8 cellular contexts compared by ENCODE assay signal in genomic region chr1:213015099-213016050, GRCh38. TPM values are rescaled to one million over a fixed set of nuclear protein-coding genes. Genes with fewer than 3 reads are reported as not detected.
DNase-seq lines count a peak whose midpoint lies in the region; ATAC-seq and TF ChIP-seq lines count a peak whose summit lies in the region.

ANGEL2 (minus strand) TSS chr1:213015867; CDS start chr1:213015671, 196 bp downstream.

- WGBS in smooth muscle cell (ENCODE audit: low lambda C conversion rate): under 1% methylated on average over 43 of the region's 66 CpGs

- peaks cover 12% of the 10 kb centered on the region for H3K36me3 Mint-ChIP-seq in WTC11

- peak within 1 kb of the TSS; percentile 99 for H3K27ac Mint-ChIP-seq in WTC11

- peak within 1 kb of the TSS; percentile 78 for H3K27ac ChIP-seq in AG04450 (ENCODE audit: low read depth, low read length)
- peak within 1 kb of the TSS; percentile 67 for H3K27ac ChIP-seq in smooth muscle cell (ENCODE audit: low read depth)

- POLR2A ChIA-PET in AG04450 (lab: Yijun Ruan, JAX): interaction anchor here (0.7 to 1.4 kb wide), 3 partner anchors 224 to 560 kb away, joined by 3 read pairs; partner anchors contain the start of genes NSL1 and TATDN3
- POLR2A ChIA-PET in WTC11 (lab: Charles Lee): interaction anchor here (0.7 to 1.2 kb wide), 2 partner anchors 407 to 1587 kb away, joined by 3 to 4 read pairs; partner anchors contain the start of genes ATF3 and CENPF

- no peaks in the 10 kb centered on the region for H3K36me3 ChIP-seq in smooth muscle cell (ENCODE audit: low read depth)

- H3K27me3 Mint-ChIP-seq in WTC11 (ENCODE audit: low read depth): peaks cover 5% of the 10 kb centered on the region; the same call in 1 of the 2 replicates

- CTCF ChIA-PET in AG04450 (lab: Charles Lee) (no interaction called here), WTC11 (lab: Charles Lee) (no interaction called here)

- H3K27me3 ChIP-seq in AG04450 (ENCODE audit: control insufficient read depth, insufficient read depth, low read length) (peaks cover under 1% of the 10 kb centered on the region), smooth muscle cell (ENCODE audit: low read depth) (no peaks in the 10 kb centered on the region)

- H3K9me3 ChIP-seq in AG04450 (ENCODE audit: control insufficient read depth, insufficient read depth, low read length) (no peaks in the 10 kb centered on the region; the same call in 1 of the 2 replicates), smooth muscle cell (replicated peaks; ENCODE audit: low read depth) (no peaks in the 10 kb centered on the region)

- ATAC-seq in GM18909 (IDR thresholded peaks at IDR 0.05; ENCODE audit: poor library complexity, unreplicated experiment) (peak; percentile 95), HG03175 (IDR thresholded peaks at IDR 0.05; ENCODE audit: unreplicated experiment) (peak; percentile 96), WTC11 (peak; percentile 96)

- peaks cover 39% of the 10 kb centered on the region for H3K79me2 ChIP-seq in smooth muscle cell (ENCODE audit: low read depth)

- peaks cover 10% of the 10 kb centered on the region for H3K4me1 ChIP-seq in smooth muscle cell (ENCODE audit: low read depth)

- TF ChIP-seq CTCF in AG04450 (IDR thresholded peaks at IDR 0.05; ENCODE audit: low read depth, low read length) (no peak), WTC11 (IDR thresholded peaks at IDR 0.05) (no peak), cardiac fibroblast (IDR thresholded peaks at IDR 0.05; ENCODE audit: low read depth, low read length) (no peak), smooth muscle cell (IDR thresholded peaks at IDR 0.05; ENCODE audit: borderline replicate concordance, insufficient read depth, poor library complexity, severe bottlenecking) (no peak)

- H3K9ac ChIP-seq in smooth muscle cell (ENCODE audit: low read depth): peak within 1 kb of the TSS; percentile 36

- H3K4me2 ChIP-seq in smooth muscle cell: peak within 1 kb of the TSS; percentile 89

- H3K4me3 ChIP-seq in AG04450 (ENCODE audit: low read depth, low read length) (peak within 1 kb of the TSS; percentile 90), cardiac fibroblast (replicated peaks in 1 of 2; ENCODE audit: low read depth in 2 of 2, low read length in 2 of 2) (peak within 1 kb of the TSS; percentile 85 to 87), smooth muscle cell (peak within 1 kb of the TSS; percentile 67)

- no peaks in the 10 kb centered on the region for H4K20me1 ChIP-seq in smooth muscle cell (ENCODE audit: low read depth)

- H3K4me1 Mint-ChIP-seq in WTC11: peaks cover 12% of the 10 kb centered on the region

- no peaks in the 10 kb centered on the region for H3F3A ChIP-seq in smooth muscle cell (ENCODE audit: low read depth)

- DNase-seq in AG04450 (ENCODE audit: low read depth, low spot score): peak; percentile 94
- DNase-seq in NCI-H226: peak; percentile 80
- peak; percentile 95 for DNase-seq in WTC11 (ENCODE audit: low spot score)
- peak; percentile 98 for DNase-seq in cardiac fibroblast (ENCODE audit: low read depth in 2 of 2)
- DNase-seq in iPS-NIHi7 (ENCODE audit: extremely low spot score): peak; percentile 96
- DNase-seq in smooth muscle cell (lab: John Stamatoyannopoulos, UW; ENCODE audit: unreplicated experiment): peak; percentile 92

- H3K4me3 Mint-ChIP-seq in WTC11: peak within 1 kb of the TSS; percentile 97

- peak within 1 kb of the TSS; percentile 75 for H2AFZ ChIP-seq in smooth muscle cell (ENCODE audit: low read depth)

- H3K9me3 Mint-ChIP-seq in WTC11: no peaks in the 10 kb centered on the region

TF ChIP-seq in WTC11, 78 proteins besides CTCF, POLR2A, EP300 and RAD21 (continues in another document):
- TF ChIP-seq ZNF317 (CRISPR knock-in tag; IDR thresholded peaks at IDR 0.05; ENCODE audit: borderline replicate concordance, low read depth) (no peak), FOXK1 (CRISPR knock-in tag; IDR thresholded peaks at IDR 0.05) (peak; percentile 54; the same call in 1 of the 2 replicates), SMAD3 (CRISPR knock-in tag; IDR thresholded peaks at IDR 0.05; ENCODE audit: borderline replicate concordance) (peak; percentile 79; the same call in 1 of the 2 replicates), PRRX2 (CRISPR knock-in tag; IDR thresholded peaks at IDR 0.05) (no peak), ZNF219 (CRISPR knock-in tag; IDR thresholded peaks at IDR 0.05; ENCODE audit: borderline replicate concordance) (0 out of 2 replicates have a peak, but pooled peaks have one; percentile 37), NR2C2 (CRISPR knock-in tag; IDR thresholded peaks at IDR 0.05) (peak; percentile 26; the same call in 1 of the 2 replicates), ZNF396 (CRISPR knock-in tag; IDR thresholded peaks at IDR 0.05; ENCODE audit: borderline replicate concordance) (no peak), TCF7 (CRISPR knock-in tag; IDR thresholded peaks at IDR 0.05; ENCODE audit: low read depth) (no peak; the same call in 1 of the 2 replicates), KAT7 (CRISPR knock-in tag; IDR thresholded peaks at IDR 0.05; ENCODE audit: borderline replicate concordance) (peak; percentile 95; the same call in 1 of the 2 replicates), ZNF416 (CRISPR knock-in tag; IDR thresholded peaks at IDR 0.05) (no peak), GABPB1 (CRISPR knock-in tag; IDR thresholded peaks at IDR 0.05) (peak; percentile 18; the same call in 1 of the 2 replicates), ERG (CRISPR knock-in tag; IDR thresholded peaks at IDR 0.05) (no peak), HMGA2 (CRISPR knock-in tag; IDR thresholded peaks at IDR 0.05) (no peak), ZNF532 (CRISPR knock-in tag; IDR thresholded peaks at IDR 0.05; ENCODE audit: borderline replicate concordance) (no peak), AR (CRISPR knock-in tag; IDR thresholded peaks at IDR 0.05) (no peak), JUN (CRISPR knock-in tag; IDR thresholded peaks at IDR 0.05) (0 out of 2 replicates have a peak, but pooled peaks have one; percentile 33)

RNA-seq across cellular contexts. Expression of gene ANGEL2, which starts in this region (rescaled TPM):
- 25.1 and 30.6 TPM in 2 replicates for polyA plus RNA-seq in AG04450 (2011; rRNA removed)
- 17.9 and 34.4 TPM in 2 replicates for polyA minus RNA-seq in AG04450 (2011; rRNA and poly(A)+ RNA removed)
- 38.6 to 41.7 TPM (median 40.2 TPM) in 3 replicates for total RNA-seq in WTC11 (2021)
- total RNA-seq in smooth muscle cell: 29.7 and 34.7 TPM in 2 replicates
- 13.1 and 14.9 TPM in 2 replicates for polyA plus RNA-seq in smooth muscle cell

Comparison
In these comparisons a context has a peak if more than half of its experiments do, and no peak if none do; other contexts are left out.
1. Peak in every context shown above with its lines: DNase-seq, ATAC-seq, H3K4me3 ChIP-seq and H3K27ac ChIP-seq.